In genomic region chr5:75341934-75342333, GRCh38 we compare ENCODE assay signal across 2 cellular contexts.
TF ChIP-seq lines count a peak whose summit lies in the region.

No MANE protein-coding gene starts in this region.

TF ChIP-seq in HEK293T, 16 proteins besides CTCF, POLR2A, EP300 and RAD21:
- TF ChIP-seq, protein P1, sequence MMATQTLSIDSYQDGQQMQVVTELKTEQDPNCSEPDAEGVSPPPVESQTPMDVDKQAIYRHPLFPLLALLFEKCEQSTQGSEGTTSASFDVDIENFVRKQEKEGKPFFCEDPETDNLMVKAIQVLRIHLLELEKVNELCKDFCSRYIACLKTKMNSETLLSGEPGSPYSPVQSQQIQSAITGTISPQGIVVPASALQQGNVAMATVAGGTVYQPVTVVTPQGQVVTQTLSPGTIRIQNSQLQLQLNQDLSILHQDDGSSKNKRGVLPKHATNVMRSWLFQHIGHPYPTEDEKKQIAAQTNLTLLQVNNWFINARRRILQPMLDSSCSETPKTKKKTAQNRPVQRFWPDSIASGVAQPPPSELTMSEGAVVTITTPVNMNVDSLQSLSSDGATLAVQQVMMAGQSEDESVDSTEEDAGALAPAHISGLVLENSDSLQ (IDR thresholded peaks at IDR 0.05) = peak; percentile 26; the same call in 1 of the 2 replicates
- no peak for TF ChIP-seq BHLHE40 (IDR thresholded peaks at IDR 0.05; ENCODE audit: borderline replicate concordance)
- TF ChIP-seq L3MBTL2 (conservative IDR thresholded peaks at IDR 0.05) = no peak
- TF ChIP-seq TARDBP (IDR thresholded peaks at IDR 0.05) = no peak

TF ChIP-seq in GM12878, 131 proteins besides CTCF, POLR2A, EP300 and RAD21:
- no peak for TF ChIP-seq TCF3 (IDR thresholded peaks at IDR 0.05; ENCODE audit: borderline replicate concordance, insufficient read depth, low read depth, low read length)
- TF ChIP-seq GATAD2B (conservative IDR thresholded peaks at IDR 0.05; ENCODE audit: low read depth) = no peak
- no peak for TF ChIP-seq JUNB (IDR thresholded peaks at IDR 0.05)
- no peak for TF ChIP-seq PRDM15 (CRISPR knock-in tag; IDR thresholded peaks at IDR 0.05)
- no peak for TF ChIP-seq IRF3 (IDR thresholded peaks at IDR 0.05)
- TF ChIP-seq CBX5 (IDR thresholded peaks at IDR 0.05; ENCODE audit: low read depth) = no peak
- TF ChIP-seq, protein P2, sequence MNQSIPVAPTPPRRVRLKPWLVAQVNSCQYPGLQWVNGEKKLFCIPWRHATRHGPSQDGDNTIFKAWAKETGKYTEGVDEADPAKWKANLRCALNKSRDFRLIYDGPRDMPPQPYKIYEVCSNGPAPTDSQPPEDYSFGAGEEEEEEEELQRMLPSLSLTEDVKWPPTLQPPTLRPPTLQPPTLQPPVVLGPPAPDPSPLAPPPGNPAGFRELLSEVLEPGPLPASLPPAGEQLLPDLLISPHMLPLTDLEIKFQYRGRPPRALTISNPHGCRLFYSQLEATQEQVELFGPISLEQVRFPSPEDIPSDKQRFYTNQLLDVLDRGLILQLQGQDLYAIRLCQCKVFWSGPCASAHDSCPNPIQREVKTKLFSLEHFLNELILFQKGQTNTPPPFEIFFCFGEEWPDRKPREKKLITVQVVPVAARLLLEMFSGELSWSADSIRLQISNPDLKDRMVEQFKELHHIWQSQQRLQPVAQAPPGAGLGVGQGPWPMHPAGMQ (IDR thresholded peaks at IDR 0.05; ENCODE audit: borderline replicate concordance) = no peak
- TF ChIP-seq TCF7 (IDR thresholded peaks at IDR 0.05; ENCODE audit: borderline replicate concordance) = no peak
- no peak for TF ChIP-seq FOS (IDR thresholded peaks at IDR 0.05; ENCODE audit: borderline replicate concordance, extremely low read depth, insufficient read length)
- no peak for TF ChIP-seq SMC3 (IDR thresholded peaks at IDR 0.05; ENCODE audit: borderline replicate concordance, low read length)
- TF ChIP-seq POLR2AphosphoS5 (IDR thresholded peaks at IDR 0.05; ENCODE audit: low read length) = no peak
- no peak for TF ChIP-seq TAF1 (IDR thresholded peaks at IDR 0.05; ENCODE audit: borderline replicate concordance, low read depth, low read length)
TF ChIP-seq in GM12878: peak in this region for 0.
